ENCODE assay signal across 9 cellular contexts in the genomic region with DNA sequence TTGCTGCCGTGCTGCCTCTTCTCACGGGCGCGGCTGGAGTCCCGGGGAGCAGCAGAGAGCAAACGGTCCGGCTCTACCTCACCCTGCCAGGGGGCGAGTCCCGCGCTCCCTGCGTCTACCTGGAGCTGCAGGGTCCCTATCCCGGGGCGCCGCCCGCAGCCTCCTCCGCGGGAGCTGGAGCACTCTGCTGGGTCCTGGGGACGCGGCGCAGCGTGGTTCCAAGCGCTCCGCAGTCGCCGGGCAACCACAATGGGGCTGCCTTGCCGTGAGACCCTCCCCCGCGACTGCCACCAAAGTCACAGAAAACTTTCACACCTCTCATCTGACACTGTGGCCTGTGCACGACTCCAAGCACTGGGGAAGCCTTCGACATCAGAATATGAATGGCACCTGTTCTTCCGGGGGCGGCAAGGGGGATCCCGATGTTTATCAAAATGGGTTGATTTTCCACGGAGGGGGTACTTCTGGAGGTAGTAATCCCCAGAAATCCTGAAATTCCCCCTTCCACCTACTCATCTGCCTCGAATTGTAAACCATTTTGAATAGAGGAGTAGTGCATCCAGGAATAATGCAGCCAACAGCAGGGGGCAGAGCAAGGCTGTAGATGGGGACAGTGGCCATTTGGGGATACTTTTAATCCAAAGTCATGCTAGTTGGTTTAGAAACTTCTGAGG. TPM values are rescaled to one million over a fixed set of nuclear protein-coding genes. Genes with fewer than 3 reads are reported as not detected.
A peak's percentile ranks its signal among the peaks of the same experiment; 100 is the strongest.
DNase-seq lines count a peak whose midpoint lies in the region; ATAC-seq and TF ChIP-seq lines count a peak whose summit lies in the region.
"Had no signal": no experiment of that assay in that cellular context is flagged by ENCODE, and none has a peak within 500 bp of the region (broad histone marks: within the 10 kb centered on the region; RNA-seq: fewer than 3 reads in every experiment).

A gene (minus strand): TSS at position 186 of the 674 bp plus-strand sequence. CDS start 17,542 bp downstream, outside the sequence.

- H3K27me3 ChIP-seq in AG04450 (ENCODE audit: control insufficient read depth, insufficient read depth, low read length), result peaks cover 12% of the 10 kb centered on the region

- no peak within 1 kb of the TSS for H3K4me3 ChIP-seq in AG04450 (ENCODE audit: low read depth, low read length)

- intact Hi-C loops in left cardiac atrium (cut with DNase I), result no loop called here

- H3K27ac Mint-ChIP-seq in activated naive CD4-positive, alpha-beta T cell treated with anti-CD3 and anti-CD28 coated beads, Interleukin-2, amount 10 ng/mL, durations not matched to agents 7 days and 5 days, result no peak within 1 kb of the TSS
- no peak within 1 kb of the TSS for H3K27ac Mint-ChIP-seq in progenitor cell of endocrine pancreas

- ATAC-seq in GM18517 (IDR thresholded peaks at IDR 0.05; ENCODE audit: unreplicated experiment) (peak; percentile 43), HG02973 (IDR thresholded peaks at IDR 0.05; ENCODE audit: unreplicated experiment) (peak; percentile 35), left cardiac atrium (peak; percentile 53 to 73)

- no peaks in the 10 kb centered on the region for H3K9me3 ChIP-seq in AG04450 (ENCODE audit: control insufficient read depth, insufficient read depth, low read length)

- H3K36me3 Mint-ChIP-seq in activated naive CD4-positive, alpha-beta T cell treated with anti-CD3 and anti-CD28 coated beads, Interleukin-2, amount 10 ng/mL, durations not matched to agents 7 days and 5 days, result no peaks in the 10 kb centered on the region
- no peaks in the 10 kb centered on the region for H3K36me3 Mint-ChIP-seq in progenitor cell of endocrine pancreas (ENCODE audit: insufficient read depth)

- peaks cover 41% of the 10 kb centered on the region for H3K27me3 Mint-ChIP-seq in activated naive CD4-positive, alpha-beta T cell treated with anti-CD3 and anti-CD28 coated beads, Interleukin-2, amount 10 ng/mL, durations not matched to agents 7 days and 5 days
- peaks cover 81% of the 10 kb centered on the region for H3K27me3 Mint-ChIP-seq in progenitor cell of endocrine pancreas

- CTCF ChIA-PET in AG04450 (lab: Charles Lee), result interaction anchor here (3.7 kb wide), 1 partner anchor 52 kb away, joined by 40 read pairs; no protein-coding TSS in a partner anchor
- CTCF ChIA-PET in activated naive CD4-positive, alpha-beta T cell treated with anti-CD3 and anti-CD28 coated beads, Interleukin-2, amount 10 ng/mL, durations not matched to agents 7 days and 5 days (lab: Charles Lee), result interaction anchor here (1.7 to 2.1 kb wide), 3 partner anchors 51 to 144 kb away, joined by 4 to 16 read pairs (median 7); no protein-coding TSS in a partner anchor

- H3K27ac ChIP-seq in AG04450 (ENCODE audit: low read depth, low read length), result no peak within 1 kb of the TSS

- TF ChIP-seq CTCF in AG04450 (IDR thresholded peaks at IDR 0.05; ENCODE audit: low read depth, low read length) (peak; percentile 46), progenitor cell of endocrine pancreas (IDR thresholded peaks at IDR 0.05; ENCODE audit: unreplicated experiment) (peak; percentile 65)

- DNase-seq in AG04450 (ENCODE audit: low read depth, low spot score), result no peak
- DNase-seq in NCI-H2171 (lab: John Stamatoyannopoulos, UW), result peak; percentile 65
- peak; percentile 35 for DNase-seq in activated naive CD4-positive, alpha-beta T cell treated with anti-CD3 and anti-CD28 coated beads, Interleukin-2, amount 10 ng/mL, durations not matched to agents 7 days and 5 days
- DNase-seq in left cardiac atrium, result no peak
- DNase-seq in progenitor cell of endocrine pancreas (ENCODE audit: low spot score, unreplicated experiment), result peak; percentile 20
- no peak for DNase-seq in NOMO-1 treated with dmso at 0.1 percent for 144 hours (lab: John Stamatoyannopoulos, UW; ENCODE audit: unreplicated experiment)

- no peaks in the 10 kb centered on the region for H3K9me3 Mint-ChIP-seq in activated naive CD4-positive, alpha-beta T cell treated with anti-CD3 and anti-CD28 coated beads, Interleukin-2, amount 10 ng/mL, durations not matched to agents 7 days and 5 days
- H3K9me3 Mint-ChIP-seq in progenitor cell of endocrine pancreas (ENCODE audit: low read depth), result peaks cover 2% of the 10 kb centered on the region

- peaks cover 18% of the 10 kb centered on the region for H3K4me1 Mint-ChIP-seq in activated naive CD4-positive, alpha-beta T cell treated with anti-CD3 and anti-CD28 coated beads, Interleukin-2, amount 10 ng/mL, durations not matched to agents 7 days and 5 days
- H3K4me1 Mint-ChIP-seq in progenitor cell of endocrine pancreas (ENCODE audit: low read depth), result peaks cover 2% of the 10 kb centered on the region

- peak within 1 kb of the TSS; percentile 60 for H3K4me3 Mint-ChIP-seq in activated naive CD4-positive, alpha-beta T cell treated with anti-CD3 and anti-CD28 coated beads, Interleukin-2, amount 10 ng/mL, durations not matched to agents 7 days and 5 days
- H3K4me3 Mint-ChIP-seq in progenitor cell of endocrine pancreas (ENCODE audit: low read depth), result peak within 1 kb of the TSS; percentile 66

- POLR2A ChIA-PET in AG04450 (lab: Yijun Ruan, JAX), result no interaction called here

RNA-seq across cellular contexts. Expression of the gene that starts here (rescaled TPM):
- not detected in 2 replicates for polyA plus RNA-seq in AG04450 (2011; rRNA removed)
- polyA minus RNA-seq in AG04450 (2011; rRNA and poly(A)+ RNA removed), result not detected in 2 replicates
- total RNA-seq in left cardiac atrium (not detected), progenitor cell of endocrine pancreas (0.29 TPM in 1 of 2 replicates, not detected in the other)
- total RNA-seq: pulmonary artery endothelial cell had no signal

Comparison
In these comparisons a context has a peak if more than half of its experiments do, and no peak if none do; other contexts are left out.
1. Peak in ATAC-seq in left cardiac atrium; RNA of the gene not detected or under 1 TPM.
2. Peak in DNase-seq in progenitor cell of endocrine pancreas; RNA of the gene not detected or under 1 TPM.
3. DNase-seq: peak in NCI-H2171 (single experiment) and activated naive CD4-positive, alpha-beta T cell treated with anti-CD3 and anti-CD28 coated beads, Interleukin-2, amount 10 ng/mL, durations not matched to agents 7 days and 5 days (single experiment); none in AG04450 (single experiment), left cardiac atrium (single experiment) and NOMO-1 treated with dmso at 0.1 percent for 144 hours (single experiment).
4. Peak in every context shown above with its lines, with median percentiles within 50 percentile points of each other: ATAC-seq.